19 cellular contexts compared by ENCODE assay signal in the genomic region with DNA sequence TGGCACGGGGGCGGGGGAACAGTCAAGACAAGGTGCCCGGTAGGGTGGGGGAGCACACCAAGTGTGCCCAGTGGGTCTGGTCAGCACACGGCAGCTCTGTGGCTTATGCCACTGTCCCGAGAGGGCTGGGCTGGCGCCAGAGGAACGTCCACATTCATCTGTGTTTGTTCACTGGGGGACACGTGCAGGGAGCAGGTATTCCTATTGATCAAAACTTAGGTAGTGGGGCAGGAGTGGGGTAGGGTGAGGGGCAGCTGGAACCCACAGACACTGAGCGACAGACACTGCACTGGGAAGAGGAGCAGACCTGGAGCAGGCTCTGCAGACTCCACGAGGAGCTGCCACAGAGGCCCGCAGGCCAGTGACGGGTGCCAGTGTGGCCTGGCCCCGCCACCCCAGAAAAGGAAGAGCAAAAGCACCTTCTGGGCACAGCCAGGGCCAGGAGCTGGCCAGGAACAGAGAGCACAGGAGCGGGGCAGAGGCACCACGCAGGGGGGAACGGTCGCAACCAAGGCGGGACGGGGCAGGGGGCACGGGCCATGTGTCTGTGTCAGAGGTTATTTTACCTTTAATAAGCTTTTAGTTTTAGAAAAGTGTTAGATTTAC. TPM values are rescaled to one million over a fixed set of nuclear protein-coding genes. Genes with fewer than 3 reads are reported as not detected.
DNase-seq lines count a peak whose midpoint lies in the region; ATAC-seq and TF ChIP-seq lines count a peak whose summit lies in the region.
"Had no signal": no experiment of that assay in that cellular context is flagged by ENCODE, and none has a peak within 500 bp of the region (broad histone marks: within the 10 kb centered on the region; RNA-seq: fewer than 3 reads in every experiment).

No MANE protein-coding gene starts in this region.

- 89% methylated on average over 20 of the region's 20 CpGs for WGBS in esophagus muscularis mucosa
- 84 to 100% methylated on average over 3 to 20 of the region's 20 CpGs for WGBS in transverse colon (ENCODE audit: low coverage in 1 of 2), 2 donors

- no peak for TF ChIP-seq EP300 in esophagus muscularis mucosa (IDR thresholded peaks at IDR 0.05)
- TF ChIP-seq EP300 in transverse colon (IDR thresholded peaks at IDR 0.05; ENCODE audit: low read depth), result no peak

- H2AFZ ChIP-seq in osteoblast (ENCODE audit: low read length), result no peak overlapping the region

- intact Hi-C loops in cardiac septum (cut with DNase I) (loop anchor here (5.0 kb wide), 1 partner anchor 51 kb away; no protein-coding TSS in a partner anchor), esophagus muscularis mucosa (cut with DNase I) (no loop called here), transverse colon (cut with DNase I; ENCODE audit: low total_unique reads) (no loop called here)

- no peak for ATAC-seq in HG02870 (IDR thresholded peaks at IDR 0.05; ENCODE audit: unreplicated experiment)

- no peak overlapping the region for H3K4me2 ChIP-seq in osteoblast (ENCODE audit: insufficient read depth, low read length)
- H3K4me2 ChIP-seq: SK-N-SH had no signal

- H4K20me1 ChIP-seq in osteoblast (ENCODE audit: insufficient read depth, low read length), result peaks cover 79% of the 10 kb centered on the region

- TF ChIP-seq CTCF in cardiac muscle cell (IDR thresholded peaks at IDR 0.05; ENCODE audit: low read depth, low read length) (no peak), esophagus muscularis mucosa (IDR thresholded peaks at IDR 0.05) (no peak), osteoblast (IDR thresholded peaks at IDR 0.05; ENCODE audit: extremely low read depth, low read depth, low read length) (no peak), transverse colon (IDR thresholded peaks at IDR 0.05) (no peak), foreskin fibroblast (IDR thresholded peaks at IDR 0.05; ENCODE audit: low read depth, low read length) (no peak)

- H3K4me3 ChIP-seq in cardiac muscle cell, result no peak overlapping the region
- no peak overlapping the region for H3K4me3 ChIP-seq in esophagus muscularis mucosa
- H3K4me3 ChIP-seq in osteoblast (ENCODE audit: insufficient read depth, low read length), result no peak overlapping the region
- H3K4me3 ChIP-seq in transverse colon, result no peak overlapping the region
- H3K4me3 ChIP-seq in foreskin fibroblast (ENCODE audit: low read depth in 1 of 2, low read length in 2 of 2), result no peak overlapping the region

- in situ Hi-C loops in transverse colon (cut with MboI; ENCODE audit: low pct_ligation_motif_present in 1 of 4, low pct_unique_long_range_greater_than_20kb in 1 of 4, low sequenced_read_pairs in 3 of 4), result no loop called here

- no peaks in the 10 kb centered on the region for H3K27me3 ChIP-seq in cardiac muscle cell
- no peaks in the 10 kb centered on the region for H3K27me3 ChIP-seq in esophagus muscularis mucosa
- no peaks in the 10 kb centered on the region for H3K27me3 ChIP-seq in osteoblast (ENCODE audit: insufficient read depth, low read length)
- H3K27me3 ChIP-seq in transverse colon, result no peaks in the 10 kb centered on the region

- H3K27ac ChIP-seq in cardiac muscle cell (peak overlapping the region; percentile 80), esophagus muscularis mucosa (replicated peaks in 1 of 4) (peak overlapping the region; percentile 89 to 96 (median 92)), osteoblast (ENCODE audit: low read depth, low read length) (no peak overlapping the region), transverse colon (peak overlapping the region; percentile 81 to 92 (median 84))
- H3K27ac ChIP-seq: HL-60 had no signal

- peaks cover 65% of the 10 kb centered on the region for H3K79me2 ChIP-seq in osteoblast (ENCODE audit: insufficient read depth, low read length)

- TF ChIP-seq POLR2A in esophagus muscularis mucosa (IDR thresholded peaks at IDR 0.05; ENCODE audit: low read depth), result no peak
- no peak for TF ChIP-seq POLR2A in transverse colon (IDR thresholded peaks at IDR 0.05)

- H3K4me1 ChIP-seq in cardiac muscle cell (ENCODE audit: low read depth), result peaks cover 26% of the 10 kb centered on the region
- H3K4me1 ChIP-seq in esophagus muscularis mucosa, result peaks cover 60 to 85% (median 74%) of the 10 kb centered on the region in 4 donors
- peaks cover 4% of the 10 kb centered on the region for H3K4me1 ChIP-seq in osteoblast (ENCODE audit: insufficient read depth, low read length)
- H3K4me1 ChIP-seq in transverse colon, result peaks cover 36 to 60% (median 43%) of the 10 kb centered on the region in 4 donors

- no peak for DNase-seq in cardiac muscle cell (ENCODE audit: low read depth in 1 of 2, low spot score in 1 of 2)
- no peak for DNase-seq in cardiac septum (ENCODE audit: low spot score)
- no peak for DNase-seq in esophagus muscularis mucosa (ENCODE audit: extremely low spot score)
- peak; percentile 44 for DNase-seq in osteoblast (ENCODE audit: insufficient read length, low spot score, missing footprints)
- no peak for DNase-seq in transverse colon
- no peak for DNase-seq in SW 1271 (lab: John Stamatoyannopoulos, UW)
- DNase-seq in foreskin fibroblast, result no peak
- DNase-seq: activated gamma-delta T cell; amniotic stem cell; HCEC 1CT; NCI-H1092; NCI-H187 treated with DMSO at 0.1 percent for 48 hours; NCI-H748 treated with DMSO at 0.1 percent for 48 hours; RPMI8226; SK-N-SH; stimulated activated CD4-positive, alpha-beta T cell treated with anti-CD3 and anti-CD28 coated beads, Interleukin-4, amount 100 ng/mL, for 1 hour; stimulated activated naive CD4-positive, alpha-beta T cell had no signal

- H3K36me3 ChIP-seq in cardiac muscle cell (no peaks in the 10 kb centered on the region), esophagus muscularis mucosa (no peaks in the 10 kb centered on the region), osteoblast (ENCODE audit: insufficient read depth, low read length) (no peaks in the 10 kb centered on the region), transverse colon (no peaks in the 10 kb centered on the region)

- H3K9me3 ChIP-seq in cardiac muscle cell (ENCODE audit: low read depth) (no peaks in the 10 kb centered on the region), esophagus muscularis mucosa (no peaks in the 10 kb centered on the region), osteoblast (ENCODE audit: low read depth, low read length) (no peaks in the 10 kb centered on the region), transverse colon (no peaks in the 10 kb centered on the region)

RNA-seq across cellular contexts. Expression of gene MOB2, which starts 2.1 kb away (rescaled TPM):
- total RNA-seq in cardiac muscle cell (31.1 and 43.8 TPM in 2 replicates), cardiac septum (48.5 TPM), esophagus muscularis mucosa (100 to 1,000 TPM in 2 of 4 donors, 10 to 100 TPM in 2; 66.6 to 115 (median 89.5) TPM), osteoblast (28.2 and 29.8 TPM in 2 replicates), transverse colon (10 to 100 TPM; 22.8 to 56.7 (median 42.4) TPM)
- polyA plus RNA-seq in cardiac muscle cell, result 52.0 and 55.9 TPM in 2 replicates
